13 cellular contexts compared by ENCODE assay signal in genomic region chr2:227180770-227181169, GRCh38. TPM values are rescaled to one million over a fixed set of nuclear protein-coding genes. Genes with fewer than 3 reads are reported as not detected.
"Had no signal": no experiment of that assay in that cellular context is flagged by ENCODE, and none has a peak within 500 bp of the region (broad histone marks: within the 10 kb centered on the region; RNA-seq: fewer than 3 reads in every experiment).

No MANE protein-coding gene starts in this region.

- H3K36me3 ChIP-seq: heart left ventricle, spleen, stomach had no signal

- H3K9me3 Mint-ChIP-seq: activated CD4-positive, alpha-beta T cell treated with anti-CD3 and anti-CD28 coated beads, Interleukin-2, amount 10 ng/mL, durations not matched to agents 7 days and 5 days; activated naive CD8-positive, alpha-beta T cell treated with anti-CD3 and anti-CD28 coated beads for 36 hours; activated T-cell treated with anti-CD3 and anti-CD28 coated beads, Interleukin-2, amount 50 U/mL, for 72 hours; dendritic cell treated with granulocyte-macrophage colony-stimulating factor and Interleukin-4, amounts not matched to agents 40 ng/mL and 50 ng/mL, for 4 days; naive B cell; T-helper 2 cell treated with Interferon-gamma antibody and Interleukin-4, amounts not matched to agents 5 μg/mL and 100 μg/mL, for 36 hours had no signal

- H3K27me3 Mint-ChIP-seq: dendritic cell treated with granulocyte-macrophage colony-stimulating factor and Interleukin-4, amounts not matched to agents 40 ng/mL and 50 ng/mL, for 4 days had no signal

- ATAC-seq: activated T-cell treated with anti-CD3 and anti-CD28 coated beads, Interleukin-2, amount 50 U/mL, for 72 hours had no signal

- H3K27ac ChIP-seq: stomach had no signal

- H3K27me3 ChIP-seq: heart left ventricle, spleen, stomach had no signal

- H3K4me3 ChIP-seq: lung, spleen, stomach had no signal

- H3K36me3 Mint-ChIP-seq: activated naive CD8-positive, alpha-beta T cell treated with anti-CD3 and anti-CD28 coated beads for 36 hours; naive B cell had no signal

- H3K27ac Mint-ChIP-seq: activated CD4-positive, alpha-beta T cell treated with anti-CD3 and anti-CD28 coated beads, Interleukin-2, amount 10 ng/mL, durations not matched to agents 7 days and 5 days; activated naive CD8-positive, alpha-beta T cell treated with anti-CD3 and anti-CD28 coated beads for 36 hours; activated T-cell treated with anti-CD3 and anti-CD28 coated beads, Interleukin-2, amount 50 U/mL, for 72 hours; dendritic cell treated with granulocyte-macrophage colony-stimulating factor and Interleukin-4, amounts not matched to agents 40 ng/mL and 50 ng/mL, for 4 days; naive B cell; T-helper 2 cell treated with Interferon-gamma antibody and Interleukin-4, amounts not matched to agents 5 μg/mL and 100 μg/mL, for 36 hours had no signal

- DNase-seq: activated CD4-positive, alpha-beta T cell treated with anti-CD3 and anti-CD28 coated beads, Interleukin-2, amount 10 ng/mL, durations not matched to agents 7 days and 5 days; activated CD8-positive, alpha-beta memory T cell treated with anti-CD3 and anti-CD28 coated beads, Interleukin-2, amount 50 U/mL, for 48 hours; activated gamma-delta T cell treated with Interleukin-2 at 50 U/mL for 16 hours; activated naive CD8-positive, alpha-beta T cell treated with anti-CD3 and anti-CD28 coated beads for 36 hours; activated T-cell treated with anti-CD3 and anti-CD28 coated beads, Interleukin-2, amount 50 U/mL, for 72 hours; naive B cell; spleen; stimulated activated CD4-positive, alpha-beta T cell treated with anti-CD3 and anti-CD28 coated beads, Interleukin-1b, Interleukin-23, amount 100 ng/mL, for 48 hours; stomach had no signal

- H3K4me3 Mint-ChIP-seq: activated CD4-positive, alpha-beta T cell treated with anti-CD3 and anti-CD28 coated beads, Interleukin-2, amount 10 ng/mL, durations not matched to agents 7 days and 5 days; activated naive CD8-positive, alpha-beta T cell treated with anti-CD3 and anti-CD28 coated beads for 36 hours; activated T-cell treated with anti-CD3 and anti-CD28 coated beads, Interleukin-2, amount 50 U/mL, for 72 hours; dendritic cell treated with granulocyte-macrophage colony-stimulating factor and Interleukin-4, amounts not matched to agents 40 ng/mL and 50 ng/mL, for 4 days; naive B cell; T-helper 2 cell treated with Interferon-gamma antibody and Interleukin-4, amounts not matched to agents 5 μg/mL and 100 μg/mL, for 36 hours had no signal

- H3K4me1 ChIP-seq: stomach had no signal

- H3K4me1 Mint-ChIP-seq: activated CD4-positive, alpha-beta T cell treated with anti-CD3 and anti-CD28 coated beads, Interleukin-2, amount 10 ng/mL, durations not matched to agents 7 days and 5 days; activated naive CD8-positive, alpha-beta T cell treated with anti-CD3 and anti-CD28 coated beads for 36 hours; naive B cell had no signal

- H3K9me3 ChIP-seq: spleen, stomach had no signal

RNA-seq across cellular contexts. Expression of gene COL4A3, which starts 16.3 kb away (rescaled TPM):
- total RNA-seq: activated CD4-positive, alpha-beta T cell treated with anti-CD3 and anti-CD28 coated beads, Interleukin-2, amount 10 ng/mL, durations not matched to agents 7 days and 5 days; activated naive CD8-positive, alpha-beta T cell treated with anti-CD3 and anti-CD28 coated beads for 36 hours had no signal

RNA-seq across cellular contexts. Expression of gene COL4A4, which starts 16.8 kb away (rescaled TPM):
- total RNA-seq: activated naive CD8-positive, alpha-beta T cell treated with anti-CD3 and anti-CD28 coated beads for 36 hours had no signal
